1 cellular context compared by ENCODE assay signal in genomic region chr19:19510432-19510831, GRCh38.
TF ChIP-seq lines count a peak whose summit lies in the region.

No MANE protein-coding gene starts in this region.

TF ChIP-seq in GM23338, 12 proteins besides CTCF, POLR2A, EP300 and RAD21 (continued from another document):
- TF ChIP-seq, protein P1, sequence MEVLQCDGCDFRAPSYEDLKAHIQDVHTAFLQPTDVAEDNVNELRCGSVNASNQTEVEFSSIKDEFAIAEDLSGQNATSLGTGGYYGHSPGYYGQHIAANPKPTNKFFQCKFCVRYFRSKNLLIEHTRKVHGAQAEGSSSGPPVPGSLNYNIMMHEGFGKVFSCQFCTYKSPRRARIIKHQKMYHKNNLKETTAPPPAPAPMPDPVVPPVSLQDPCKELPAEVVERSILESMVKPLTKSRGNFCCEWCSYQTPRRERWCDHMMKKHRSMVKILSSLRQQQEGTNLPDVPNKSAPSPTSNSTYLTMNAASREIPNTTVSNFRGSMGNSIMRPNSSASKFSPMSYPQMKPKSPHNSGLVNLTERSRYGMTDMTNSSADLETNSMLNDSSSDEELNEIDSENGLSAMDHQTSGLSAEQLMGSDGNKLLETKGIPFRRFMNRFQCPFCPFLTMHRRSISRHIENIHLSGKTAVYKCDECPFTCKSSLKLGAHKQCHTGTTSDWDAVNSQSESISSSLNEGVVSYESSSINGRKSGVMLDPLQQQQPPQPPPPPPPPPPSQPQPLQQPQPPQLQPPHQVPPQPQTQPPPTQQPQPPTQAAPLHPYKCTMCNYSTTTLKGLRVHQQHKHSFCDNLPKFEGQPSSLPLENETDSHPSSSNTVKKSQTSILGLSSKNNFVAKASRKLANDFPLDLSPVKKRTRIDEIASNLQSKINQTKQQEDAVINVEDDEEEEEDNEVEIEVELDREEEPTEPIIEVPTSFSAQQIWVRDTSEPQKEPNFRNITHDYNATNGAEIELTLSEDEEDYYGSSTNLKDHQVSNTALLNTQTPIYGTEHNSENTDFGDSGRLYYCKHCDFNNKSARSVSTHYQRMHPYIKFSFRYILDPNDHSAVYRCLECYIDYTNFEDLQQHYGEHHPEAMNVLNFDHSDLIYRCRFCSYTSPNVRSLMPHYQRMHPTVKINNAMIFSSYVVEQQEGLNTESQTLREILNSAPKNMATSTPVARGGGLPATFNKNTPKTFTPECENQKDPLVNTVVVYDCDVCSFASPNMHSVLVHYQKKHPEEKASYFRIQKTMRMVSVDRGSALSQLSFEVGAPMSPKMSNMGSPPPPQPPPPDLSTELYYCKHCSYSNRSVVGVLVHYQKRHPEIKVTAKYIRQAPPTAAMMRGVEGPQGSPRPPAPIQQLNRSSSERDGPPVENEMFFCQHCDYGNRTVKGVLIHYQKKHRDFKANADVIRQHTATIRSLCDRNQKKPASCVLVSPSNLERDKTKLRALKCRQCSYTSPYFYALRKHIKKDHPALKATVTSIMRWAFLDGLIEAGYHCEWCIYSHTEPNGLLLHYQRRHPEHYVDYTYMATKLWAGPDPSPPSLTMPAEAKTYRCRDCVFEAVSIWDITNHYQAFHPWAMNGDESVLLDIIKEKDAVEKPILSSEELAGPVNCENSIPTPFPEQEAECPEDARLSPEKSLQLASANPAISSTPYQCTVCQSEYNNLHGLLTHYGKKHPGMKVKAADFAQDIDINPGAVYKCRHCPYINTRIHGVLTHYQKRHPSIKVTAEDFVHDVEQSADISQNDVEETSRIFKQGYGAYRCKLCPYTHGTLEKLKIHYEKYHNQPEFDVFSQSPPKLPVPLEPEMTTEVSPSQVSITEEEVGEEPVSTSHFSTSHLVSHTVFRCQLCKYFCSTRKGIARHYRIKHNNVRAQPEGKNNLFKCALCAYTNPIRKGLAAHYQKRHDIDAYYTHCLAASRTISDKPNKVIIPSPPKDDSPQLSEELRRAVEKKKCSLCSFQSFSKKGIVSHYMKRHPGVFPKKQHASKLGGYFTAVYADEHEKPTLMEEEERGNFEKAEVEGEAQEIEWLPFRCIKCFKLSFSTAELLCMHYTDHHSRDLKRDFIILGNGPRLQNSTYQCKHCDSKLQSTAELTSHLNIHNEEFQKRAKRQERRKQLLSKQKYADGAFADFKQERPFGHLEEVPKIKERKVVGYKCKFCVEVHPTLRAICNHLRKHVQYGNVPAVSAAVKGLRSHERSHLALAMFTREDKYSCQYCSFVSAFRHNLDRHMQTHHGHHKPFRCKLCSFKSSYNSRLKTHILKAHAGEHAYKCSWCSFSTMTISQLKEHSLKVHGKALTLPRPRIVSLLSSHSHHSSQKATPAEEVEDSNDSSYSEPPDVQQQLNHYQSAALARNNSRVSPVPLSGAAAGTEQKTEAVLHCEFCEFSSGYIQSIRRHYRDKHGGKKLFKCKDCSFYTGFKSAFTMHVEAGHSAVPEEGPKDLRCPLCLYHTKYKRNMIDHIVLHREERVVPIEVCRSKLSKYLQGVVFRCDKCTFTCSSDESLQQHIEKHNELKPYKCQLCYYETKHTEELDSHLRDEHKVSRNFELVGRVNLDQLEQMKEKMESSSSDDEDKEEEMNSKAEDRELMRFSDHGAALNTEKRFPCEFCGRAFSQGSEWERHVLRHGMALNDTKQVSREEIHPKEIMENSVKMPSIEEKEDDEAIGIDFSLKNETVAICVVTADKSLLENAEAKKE (CRISPR knock-in tag; IDR thresholded peaks at IDR 0.05): no peak
- no peak for TF ChIP-seq POLR2AphosphoS5 (IDR thresholded peaks at IDR 0.05; ENCODE audit: low read depth)
- no peak for TF ChIP-seq EZH2 (IDR thresholded peaks at IDR 0.05; ENCODE audit: low read depth, unreplicated experiment)
- TF ChIP-seq, protein P2, sequence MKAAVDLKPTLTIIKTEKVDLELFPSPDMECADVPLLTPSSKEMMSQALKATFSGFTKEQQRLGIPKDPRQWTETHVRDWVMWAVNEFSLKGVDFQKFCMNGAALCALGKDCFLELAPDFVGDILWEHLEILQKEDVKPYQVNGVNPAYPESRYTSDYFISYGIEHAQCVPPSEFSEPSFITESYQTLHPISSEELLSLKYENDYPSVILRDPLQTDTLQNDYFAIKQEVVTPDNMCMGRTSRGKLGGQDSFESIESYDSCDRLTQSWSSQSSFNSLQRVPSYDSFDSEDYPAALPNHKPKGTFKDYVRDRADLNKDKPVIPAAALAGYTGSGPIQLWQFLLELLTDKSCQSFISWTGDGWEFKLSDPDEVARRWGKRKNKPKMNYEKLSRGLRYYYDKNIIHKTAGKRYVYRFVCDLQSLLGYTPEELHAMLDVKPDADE (IDR thresholded peaks at IDR 0.05): no peak
- TF ChIP-seq ZNF114 (CRISPR knock-in tag; IDR thresholded peaks at IDR 0.05): no peak
- no peak for TF ChIP-seq ZNF331 (CRISPR knock-in tag; IDR thresholded peaks at IDR 0.05; ENCODE audit: low read depth)
- no peak for TF ChIP-seq JUNB (IDR thresholded peaks at IDR 0.05; ENCODE audit: unreplicated experiment)
- TF ChIP-seq, protein P3, sequence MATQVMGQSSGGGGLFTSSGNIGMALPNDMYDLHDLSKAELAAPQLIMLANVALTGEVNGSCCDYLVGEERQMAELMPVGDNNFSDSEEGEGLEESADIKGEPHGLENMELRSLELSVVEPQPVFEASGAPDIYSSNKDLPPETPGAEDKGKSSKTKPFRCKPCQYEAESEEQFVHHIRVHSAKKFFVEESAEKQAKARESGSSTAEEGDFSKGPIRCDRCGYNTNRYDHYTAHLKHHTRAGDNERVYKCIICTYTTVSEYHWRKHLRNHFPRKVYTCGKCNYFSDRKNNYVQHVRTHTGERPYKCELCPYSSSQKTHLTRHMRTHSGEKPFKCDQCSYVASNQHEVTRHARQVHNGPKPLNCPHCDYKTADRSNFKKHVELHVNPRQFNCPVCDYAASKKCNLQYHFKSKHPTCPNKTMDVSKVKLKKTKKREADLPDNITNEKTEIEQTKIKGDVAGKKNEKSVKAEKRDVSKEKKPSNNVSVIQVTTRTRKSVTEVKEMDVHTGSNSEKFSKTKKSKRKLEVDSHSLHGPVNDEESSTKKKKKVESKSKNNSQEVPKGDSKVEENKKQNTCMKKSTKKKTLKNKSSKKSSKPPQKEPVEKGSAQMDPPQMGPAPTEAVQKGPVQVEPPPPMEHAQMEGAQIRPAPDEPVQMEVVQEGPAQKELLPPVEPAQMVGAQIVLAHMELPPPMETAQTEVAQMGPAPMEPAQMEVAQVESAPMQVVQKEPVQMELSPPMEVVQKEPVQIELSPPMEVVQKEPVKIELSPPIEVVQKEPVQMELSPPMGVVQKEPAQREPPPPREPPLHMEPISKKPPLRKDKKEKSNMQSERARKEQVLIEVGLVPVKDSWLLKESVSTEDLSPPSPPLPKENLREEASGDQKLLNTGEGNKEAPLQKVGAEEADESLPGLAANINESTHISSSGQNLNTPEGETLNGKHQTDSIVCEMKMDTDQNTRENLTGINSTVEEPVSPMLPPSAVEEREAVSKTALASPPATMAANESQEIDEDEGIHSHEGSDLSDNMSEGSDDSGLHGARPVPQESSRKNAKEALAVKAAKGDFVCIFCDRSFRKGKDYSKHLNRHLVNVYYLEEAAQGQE (IDR thresholded peaks at IDR 0.05; ENCODE audit: unreplicated experiment): no peak
- TF ChIP-seq EZH2phosphoT487 (IDR thresholded peaks at IDR 0.05; ENCODE audit: unreplicated experiment): no peak
